Comparison of ENCODE assay signal across 8 cellular contexts in genomic region chr7:48089415-48089975, GRCh38. TPM values are rescaled to one million over a fixed set of nuclear protein-coding genes. Genes with fewer than 3 reads are reported as not detected.
DNase-seq lines count a peak whose midpoint lies in the region; ATAC-seq and TF ChIP-seq lines count a peak whose summit lies in the region.

No MANE protein-coding gene starts in this region.

- peaks cover 72 to 90% (median 88%) of the 10 kb centered on the region in 3 donors for H3K4me1 Mint-ChIP-seq in T-cell

- H3K27me3 Mint-ChIP-seq in T-cell: no peaks in the 10 kb centered on the region

- H3K27ac ChIP-seq in right lobe of liver: peak overlapping the region; percentile 68 to 98 (median 95)

- peak; percentile 27 for TF ChIP-seq POLR2A in right lobe of liver (IDR thresholded peaks at IDR 0.05)

- H3K36me3 Mint-ChIP-seq in T-cell: peaks cover 38% of the 10 kb centered on the region

- CTCF ChIA-PET in AG04449 (lab: Yijun Ruan, JAX) (interaction anchor here (1.1 to 1.8 kb wide), 3 partner anchors 19 to 98 kb away, joined by 4 to 5 read pairs (median 5); no protein-coding TSS in a partner anchor), T-cell (lab: Charles Lee) (interaction anchor here (0.6 to 1.7 kb wide), 3 partner anchors 21 to 114 kb away, joined by 3 to 5 read pairs (median 3); no protein-coding TSS in a partner anchor)

- DNase-seq in AG04449 (ENCODE audit: low read depth, low spot score): no peak
- peak in 32 of 34 experiments; percentile 34 to 70 (median 56) for DNase-seq in T-cell
- peak; percentile 68 for DNase-seq in central memory CD4-positive, alpha-beta T cell
- DNase-seq in right lobe of liver: peak in 1 of 3 donors; percentile 75
- peak; percentile 66 for DNase-seq in stimulated activated CD8-positive, alpha-beta memory T cell treated with anti-CD3 and anti-CD28 coated beads, Interleukin-4, amount 100 ng/mL, for 48 hours
- no peak for DNase-seq in NCI-H187 (lab: John Stamatoyannopoulos, UW)

- ATAC-seq in GM19025 (IDR thresholded peaks at IDR 0.05; ENCODE audit: low read depth, unreplicated experiment) (peak; percentile 11), HG03196 (IDR thresholded peaks at IDR 0.05; ENCODE audit: unreplicated experiment) (peak; percentile 2), T-cell (replicated peaks in 1 of 4) (peak; percentile 50 to 58 (median 54)), right lobe of liver (peak; percentile 4 to 34 (median 30))

- peak overlapping the region; percentile 78 for H3K4me3 ChIP-seq in AG04449 (ENCODE audit: low read depth, low read length)
- H3K4me3 ChIP-seq in right lobe of liver: peak overlapping the region; percentile 86 to 97 (median 87)

- H3K4me1 ChIP-seq in right lobe of liver: peaks cover 0 to 21% (median 0%) of the 10 kb centered on the region in 4 donors

- POLR2A ChIA-PET in AG04449 (lab: Yijun Ruan, JAX): no interaction called here
- POLR2A ChIA-PET in T-cell (lab: Charles Lee): no interaction called here

- no peaks in the 10 kb centered on the region for H3K27me3 ChIP-seq in right lobe of liver

- 2% methylated on average over 9 of the region's 53 CpGs for WGBS in right lobe of liver (ENCODE audit: insufficient coverage, low coverage, low lambda C conversion rate, missing lambda C conversion rate)

- H3K36me3 ChIP-seq in right lobe of liver: peaks cover 0 to 22% (median 0%) of the 10 kb centered on the region in 4 donors

- no peaks in the 10 kb centered on the region for H3K9me3 ChIP-seq in right lobe of liver

- intact Hi-C loops in right lobe of liver (cut with DNase I): no loop called here

- H3K4me3 Mint-ChIP-seq in T-cell: peak overlapping the region; percentile 83 to 89 (median 87)

- TF ChIP-seq CTCF in AG04449 (IDR thresholded peaks at IDR 0.05; ENCODE audit: insufficient read depth, low read length, missing control alignments): no peak
- TF ChIP-seq CTCF in right lobe of liver (IDR thresholded peaks at IDR 0.05): no peak

- peak overlapping the region; percentile 91 to 93 for H3K27ac Mint-ChIP-seq in T-cell

- no peaks in the 10 kb centered on the region for H3K9me3 Mint-ChIP-seq in T-cell

RNA-seq across cellular contexts. Expression of gene UPP1, which starts 0.4 kb away (rescaled TPM):
- total RNA-seq in T-cell: 100 to 1,000 TPM in 3 of 5 donors, 10 to 100 TPM in 2; 77.7 to 227 (median 177) TPM
- 10 to 100 TPM in 4 of 6 experiments, 1 to 10 TPM in 2; 7.3 to 19.8 (median 13.1) TPM for total RNA-seq in right lobe of liver

RNA-seq across cellular contexts. Expression of gene C7orf57, which starts 54.2 kb away (rescaled TPM):
- total RNA-seq in T-cell (1 to 10 TPM in 1 of 5 donors, under 1 TPM in 4; 0.18 to 2.0 (median 0.44) TPM), right lobe of liver (not detected)

Comparison
In these comparisons a context has a peak if more than half of its experiments do, and no peak if none do; other contexts are left out.
1. DNase-seq: peak in T-cell (32 of 34), central memory CD4-positive, alpha-beta T cell (single experiment) and stimulated activated CD8-positive, alpha-beta memory T cell treated with anti-CD3 and anti-CD28 coated beads, Interleukin-4, amount 100 ng/mL, for 48 hours (single experiment); none in AG04449 (single experiment) and NCI-H187 (0 of 2).
2. ATAC-seq: peak in every context shown above with its lines; median percentile 54 in T-cell; 30 in right lobe of liver; 11 in GM19025; 2 in HG03196.